ENCODE assay signal across 20 cellular contexts in genomic region chr3:127888564-127889107, GRCh38. TPM values are rescaled to one million over a fixed set of nuclear protein-coding genes. Genes with fewer than 3 reads are reported as not detected.
DNase-seq lines count a peak whose midpoint lies in the region; ATAC-seq, FAIRE-seq and TF ChIP-seq lines count a peak whose summit lies in the region.
"Had no signal": no experiment of that assay in that cellular context is flagged by ENCODE, and none has a peak within 500 bp of the region (broad histone marks: within the 10 kb centered on the region; RNA-seq: fewer than 3 reads in every experiment).

No MANE protein-coding gene starts in this region.

- H3K4me1 Mint-ChIP-seq in astrocyte (ENCODE audit: low read depth, unreplicated experiment) = peaks cover 22% of the 10 kb centered on the region
- peaks cover 9% of the 10 kb centered on the region for H3K4me1 Mint-ChIP-seq in activated CD8-positive, alpha-beta memory T cell treated with anti-CD3 and anti-CD28 coated beads, Interleukin-2, amount 10 ng/mL, durations not matched to agents 7 days and 5 days

- TF ChIP-seq EP300 in gastroesophageal sphincter (IDR thresholded peaks at IDR 0.05) = no peak

- H3K9me3 ChIP-seq in BLaER1 treated with 17β-estradiol and CSF1 and Interleukin-3, amounts not matched to agents 10 nM and 100 nM (replicated peaks in 1 of 11) = peaks cover 27 to 48% (median 36%) of the 10 kb centered on the region in 11 experiments
- H3K9me3 ChIP-seq in astrocyte (ENCODE audit: insufficient read depth, low read depth, low read length) = peaks cover 15% of the 10 kb centered on the region
- H3K9me3 ChIP-seq in gastroesophageal sphincter = peaks cover 0 to 15% (median 0%) of the 10 kb centered on the region in 3 donors
- no peaks in the 10 kb centered on the region for H3K9me3 ChIP-seq in gastrocnemius medialis

- no peak for DNase-seq in astrocyte (ENCODE audit: low read depth)
- DNase-seq in gastrocnemius medialis = peak in 1 of 2 donors; percentile 36
- no peak for DNase-seq in activated CD8-positive, alpha-beta memory T cell treated with anti-CD3 and anti-CD28 coated beads, Interleukin-2, amount 10 ng/mL, durations not matched to agents 7 days and 5 days
- no peak for DNase-seq in urothelium cell line (ENCODE audit: low spot score)
- no peak for DNase-seq in effector CD4-positive, alpha-beta T cell
- DNase-seq: hippocampal formation; NCI-H2081 treated with DMSO at 0.1 percent for 48 hours; RPMI8226; stimulated activated CD4-positive, alpha-beta T cell treated with anti-CD3 and anti-CD28 coated beads, Interleukin-1b, Interleukin-23, amount 100 ng/mL, for 48 hours had no signal

- H3K4me1 ChIP-seq in BLaER1 treated with 17β-estradiol and CSF1 and Interleukin-3, amounts not matched to agents 10 nM and 100 nM = peaks cover 6 to 24% (median 20%) of the 10 kb centered on the region in 10 experiments; a peak in 19 of 20 replicates
- H3K4me1 ChIP-seq in astrocyte (ENCODE audit: insufficient read depth, low read length) (peaks cover 30% of the 10 kb centered on the region), gastroesophageal sphincter (no peaks in the 10 kb centered on the region), gastrocnemius medialis (peaks cover 0 to 13% of the 10 kb centered on the region in 2 donors)

- no peaks in the 10 kb centered on the region for H3K79me2 ChIP-seq in astrocyte (ENCODE audit: insufficient read depth, low read length)

- H3K27me3 ChIP-seq in BLaER1 treated with 17β-estradiol and CSF1 and Interleukin-3, amounts not matched to agents 10 nM and 100 nM = no peaks in the 10 kb centered on the region
- H3K27me3 ChIP-seq in astrocyte (ENCODE audit: insufficient read depth, low read length) = no peaks in the 10 kb centered on the region
- no peaks in the 10 kb centered on the region for H3K27me3 ChIP-seq in gastroesophageal sphincter
- no peaks in the 10 kb centered on the region for H3K27me3 ChIP-seq in gastrocnemius medialis
- H3K27me3 ChIP-seq: esophagus muscularis mucosa, tibial artery had no signal

- no peak overlapping the region for H3K4me3 Mint-ChIP-seq in astrocyte (ENCODE audit: unreplicated experiment)
- H3K4me3 Mint-ChIP-seq in activated CD8-positive, alpha-beta memory T cell treated with anti-CD3 and anti-CD28 coated beads, Interleukin-2, amount 10 ng/mL, durations not matched to agents 7 days and 5 days = no peak overlapping the region
- H3K4me3 Mint-ChIP-seq: activated naive CD8-positive, alpha-beta T cell; dendritic cell treated with granulocyte-macrophage colony-stimulating factor and Interleukin-4, amounts not matched to agents 40 ng/mL and 50 ng/mL, for 4 days had no signal

- H3K36me3 ChIP-seq in BLaER1 treated with 17β-estradiol and CSF1 and Interleukin-3, amounts not matched to agents 10 nM and 100 nM = no peaks in the 10 kb centered on the region; a peak in 1 of 22 replicates
- H3K36me3 ChIP-seq in astrocyte (ENCODE audit: insufficient read depth, low read length) (no peaks in the 10 kb centered on the region), gastroesophageal sphincter (no peaks in the 10 kb centered on the region), gastrocnemius medialis (no peaks in the 10 kb centered on the region)
- H3K36me3 ChIP-seq: esophagus muscularis mucosa, tibial artery had no signal

- H3K9ac ChIP-seq in BLaER1 treated with 17β-estradiol and CSF1 and Interleukin-3, amounts not matched to agents 10 nM and 100 nM = no peak overlapping the region
- H3K9ac ChIP-seq in astrocyte (ENCODE audit: low read length) = peak overlapping the region; percentile 0

- H3K27ac Mint-ChIP-seq in astrocyte (ENCODE audit: unreplicated experiment) = no peak overlapping the region
- H3K27ac Mint-ChIP-seq in activated CD8-positive, alpha-beta memory T cell treated with anti-CD3 and anti-CD28 coated beads, Interleukin-2, amount 10 ng/mL, durations not matched to agents 7 days and 5 days = no peak overlapping the region
- H3K27ac Mint-ChIP-seq: activated naive CD8-positive, alpha-beta T cell; dendritic cell treated with granulocyte-macrophage colony-stimulating factor and Interleukin-4, amounts not matched to agents 40 ng/mL and 50 ng/mL, for 4 days had no signal

- H3K4me2 ChIP-seq in BLaER1 treated with 17β-estradiol and CSF1 and Interleukin-3, amounts not matched to agents 10 nM and 100 nM = peak overlapping the region in 7 of 11 experiments; percentile 6 to 71 (median 45); a peak in 12 of 22 replicates
- H3K4me2 ChIP-seq in astrocyte (ENCODE audit: low read length) = no peak overlapping the region

- intact Hi-C loops in gastrocnemius medialis (cut with DNase I; ENCODE audit: low total_unique reads) = no loop called here

- H2AFZ ChIP-seq in astrocyte (ENCODE audit: low read depth, low read length) = no peak overlapping the region

- H3K27ac ChIP-seq in BLaER1 treated with 17β-estradiol and CSF1 and Interleukin-3, amounts not matched to agents 10 nM and 100 nM = no peak overlapping the region
- peak overlapping the region; percentile 15 for H3K27ac ChIP-seq in astrocyte (ENCODE audit: low read depth, low read length)
- H3K27ac ChIP-seq in gastroesophageal sphincter = peak overlapping the region in 1 of 4 donors; percentile 24
- H3K27ac ChIP-seq in gastrocnemius medialis = peak overlapping the region in 1 of 4 donors; percentile 49
- H3K27ac ChIP-seq: esophagus muscularis mucosa had no signal

- H4K20me1 ChIP-seq in BLaER1 treated with 17β-estradiol and CSF1 and Interleukin-3, amounts not matched to agents 10 nM and 100 nM = no peaks in the 10 kb centered on the region
- no peaks in the 10 kb centered on the region for H4K20me1 ChIP-seq in astrocyte (ENCODE audit: insufficient read depth, low read length)

- TF ChIP-seq CTCF in astrocyte (IDR thresholded peaks at IDR 0.05; ENCODE audit: insufficient read depth, low read depth, low read length) (no peak), gastroesophageal sphincter (IDR thresholded peaks at IDR 0.05) (no peak), gastrocnemius medialis (IDR thresholded peaks at IDR 0.05 in 4 of 5, conservative IDR thresholded peaks at IDR 0.05 in 1 of 5) (no peak)

- H3K9me3 Mint-ChIP-seq in astrocyte (ENCODE audit: unreplicated experiment) = peaks cover 16% of the 10 kb centered on the region
- H3K9me3 Mint-ChIP-seq in activated CD8-positive, alpha-beta memory T cell treated with anti-CD3 and anti-CD28 coated beads, Interleukin-2, amount 10 ng/mL, durations not matched to agents 7 days and 5 days (ENCODE audit: low read depth) = peaks cover 9% of the 10 kb centered on the region

- 33 to 62% methylated on average over 1 to 7 of the region's 8 CpGs for WGBS in gastroesophageal sphincter (ENCODE audit: low coverage in 1 of 2), 2 donors

- FAIRE-seq in astrocyte (lab: Jason Lieb, UNC) = no peak
- no peak for FAIRE-seq in urothelium cell line (lab: Jason Lieb, UNC)
- FAIRE-seq: H54 had no signal

- H3K27me3 Mint-ChIP-seq in astrocyte (ENCODE audit: low read depth, unreplicated experiment) = no peaks in the 10 kb centered on the region
- H3K27me3 Mint-ChIP-seq in activated CD8-positive, alpha-beta memory T cell treated with anti-CD3 and anti-CD28 coated beads, Interleukin-2, amount 10 ng/mL, durations not matched to agents 7 days and 5 days = peaks cover 6% of the 10 kb centered on the region

- TF ChIP-seq POLR2A in gastroesophageal sphincter (IDR thresholded peaks at IDR 0.05) (no peak), gastrocnemius medialis (IDR thresholded peaks at IDR 0.05) (no peak)

- CTCF ChIA-PET in activated CD8-positive, alpha-beta memory T cell treated with anti-CD3 and anti-CD28 coated beads, Interleukin-2, amount 10 ng/mL, durations not matched to agents 7 days and 5 days (lab: Charles Lee) = no interaction called here

- ATAC-seq in gastroesophageal sphincter (peak; percentile 34), gastrocnemius medialis (peak; percentile 46 to 48), GM21825 (IDR thresholded peaks at IDR 0.05; ENCODE audit: unreplicated experiment) (no peak)
- no peak for ATAC-seq in activated CD8-positive, alpha-beta memory T cell treated with anti-CD3 and anti-CD28 coated beads, Interleukin-2, amount 10 ng/mL, durations not matched to agents 7 days and 5 days
- ATAC-seq: left lobe of liver had no signal

- H3K36me3 Mint-ChIP-seq in astrocyte (ENCODE audit: low read depth, unreplicated experiment) = peaks cover 2% of the 10 kb centered on the region
- peaks cover 10% of the 10 kb centered on the region for H3K36me3 Mint-ChIP-seq in activated CD8-positive, alpha-beta memory T cell treated with anti-CD3 and anti-CD28 coated beads, Interleukin-2, amount 10 ng/mL, durations not matched to agents 7 days and 5 days

- in situ Hi-C loops in gastrocnemius medialis (cut with MboI; ENCODE audit: low sequenced_read_pairs in 4 of 4) = no loop called here

- H3K4me3 ChIP-seq in BLaER1 treated with 17β-estradiol and CSF1 and Interleukin-3, amounts not matched to agents 10 nM and 100 nM = no peak overlapping the region
- H3K4me3 ChIP-seq in astrocyte (ENCODE audit: insufficient read depth, low read depth, low read length) (no peak overlapping the region), gastroesophageal sphincter (no peak overlapping the region), gastrocnemius medialis (no peak overlapping the region)
- H3K4me3 ChIP-seq: esophagus muscularis mucosa, tibial artery had no signal

RNA-seq across cellular contexts. Expression of gene KBTBD12, which starts 26.4 kb away (rescaled TPM):
- total RNA-seq in astrocyte = not detected in 2 replicates
- 10 to 100 TPM in 1 of 4 donors, 1 to 10 TPM in 3; 2.2 to 11.2 (median 5.8) TPM for total RNA-seq in gastroesophageal sphincter
- 10 to 100 TPM; 16.0 to 28.7 (median 22.1) TPM for total RNA-seq in gastrocnemius medialis
- not detected for total RNA-seq in activated CD8-positive, alpha-beta memory T cell treated with anti-CD3 and anti-CD28 coated beads, Interleukin-2, amount 10 ng/mL, durations not matched to agents 7 days and 5 days
- total RNA-seq: pulmonary artery endothelial cell; T-helper 1 cell treated with Interleukin-12 subunit alpha and Interleukin-12 subunit beta and Interleukin-4 antibody, amounts not matched to agents 30 ng/mL and 1 ng/mL, for 36 hours had no signal

Comparison
In these comparisons a context has a peak if more than half of its experiments do, and no peak if none do; other contexts are left out.
1. ATAC-seq: peak in gastroesophageal sphincter (single experiment) and gastrocnemius medialis (2 of 2); none in activated CD8-positive, alpha-beta memory T cell treated with anti-CD3 and anti-CD28 coated beads, Interleukin-2, amount 10 ng/mL, durations not matched to agents 7 days and 5 days (single experiment) and GM21825 (single experiment).